In genomic region chr13:23558675-23559536, GRCh38 we compare ENCODE assay signal across 8 cellular contexts. TPM values are rescaled to one million over a fixed set of nuclear protein-coding genes. Genes with fewer than 3 reads are reported as not detected.
A peak's percentile ranks its signal among the peaks of the same experiment; 100 is the strongest.
DNase-seq lines count a peak whose midpoint lies in the region; ATAC-seq and TF ChIP-seq lines count a peak whose summit lies in the region.

No MANE protein-coding gene starts in this region.

- H3K27me3 ChIP-seq in cardiac muscle cell: no peaks in the 10 kb centered on the region

- H3K4me1 Mint-ChIP-seq in T-helper 2 cell treated with Interferon-gamma antibody and Interleukin-4, amounts not matched to agents 5 μg/mL and 100 μg/mL, for 36 hours (ENCODE audit: low read depth): peaks cover 3% of the 10 kb centered on the region
- no peaks in the 10 kb centered on the region for H3K4me1 Mint-ChIP-seq in stimulated activated naive B cell treated with anti-CD40 and anti-IgM and Interleukin-4, amounts not matched to agents 10 μg/mL and 1 μg/mL and 100 μg/mL, for 72 hours

- no peaks in the 10 kb centered on the region for H3K36me3 Mint-ChIP-seq in T-helper 2 cell treated with Interferon-gamma antibody and Interleukin-4, amounts not matched to agents 5 μg/mL and 100 μg/mL, for 36 hours (ENCODE audit: low read depth)
- H3K36me3 Mint-ChIP-seq in stimulated activated naive B cell treated with anti-CD40 and anti-IgM and Interleukin-4, amounts not matched to agents 10 μg/mL and 1 μg/mL and 100 μg/mL, for 72 hours: no peaks in the 10 kb centered on the region

- H3K9me3 ChIP-seq in cardiac muscle cell (ENCODE audit: low read depth): no peaks in the 10 kb centered on the region

- no peak overlapping the region for H3K27ac Mint-ChIP-seq in T-helper 2 cell treated with Interferon-gamma antibody and Interleukin-4, amounts not matched to agents 5 μg/mL and 100 μg/mL, for 36 hours
- H3K27ac Mint-ChIP-seq in stimulated activated naive B cell treated with anti-CD40 and anti-IgM and Interleukin-4, amounts not matched to agents 10 μg/mL and 1 μg/mL and 100 μg/mL, for 72 hours: no peak overlapping the region

- no peak overlapping the region for H3K4me3 ChIP-seq in cardiac muscle cell

- H3K9me3 Mint-ChIP-seq in T-helper 2 cell treated with Interferon-gamma antibody and Interleukin-4, amounts not matched to agents 5 μg/mL and 100 μg/mL, for 36 hours: no peaks in the 10 kb centered on the region
- H3K9me3 Mint-ChIP-seq in stimulated activated naive B cell treated with anti-CD40 and anti-IgM and Interleukin-4, amounts not matched to agents 10 μg/mL and 1 μg/mL and 100 μg/mL, for 72 hours: no peaks in the 10 kb centered on the region

- H3K27ac ChIP-seq in cardiac muscle cell: peak overlapping the region; percentile 86

- ATAC-seq in stimulated activated naive B cell treated with anti-CD40 and anti-IgM and Interleukin-4, amounts not matched to agents 10 μg/mL and 1 μg/mL and 100 μg/mL, for 72 hours (replicated peaks): peak; percentile 22 to 45
- ATAC-seq in HG03045 (IDR thresholded peaks at IDR 0.05; ENCODE audit: unreplicated experiment) (no peak), GM21529 (IDR thresholded peaks at IDR 0.05; ENCODE audit: unreplicated experiment) (no peak), HG02981 (IDR thresholded peaks at IDR 0.05; ENCODE audit: unreplicated experiment) (no peak)

- H3K36me3 ChIP-seq in cardiac muscle cell: no peaks in the 10 kb centered on the region

- no peak overlapping the region for H3K4me3 Mint-ChIP-seq in T-helper 2 cell treated with Interferon-gamma antibody and Interleukin-4, amounts not matched to agents 5 μg/mL and 100 μg/mL, for 36 hours
- no peak overlapping the region for H3K4me3 Mint-ChIP-seq in stimulated activated naive B cell treated with anti-CD40 and anti-IgM and Interleukin-4, amounts not matched to agents 10 μg/mL and 1 μg/mL and 100 μg/mL, for 72 hours

- peaks cover 4% of the 10 kb centered on the region for H3K27me3 Mint-ChIP-seq in T-helper 2 cell treated with Interferon-gamma antibody and Interleukin-4, amounts not matched to agents 5 μg/mL and 100 μg/mL, for 36 hours (ENCODE audit: low read depth)
- peaks cover 11 to 25% of the 10 kb centered on the region in 2 donors for H3K27me3 Mint-ChIP-seq in stimulated activated naive B cell treated with anti-CD40 and anti-IgM and Interleukin-4, amounts not matched to agents 10 μg/mL and 1 μg/mL and 100 μg/mL, for 72 hours

- DNase-seq in DMS153 (lab: John Stamatoyannopoulos, UW) (peak; percentile 75), LHCN-M2 (ENCODE audit: low read depth) (peak; percentile 90), cardiac muscle cell (ENCODE audit: low read depth in 1 of 2, low spot score in 1 of 2) (peak; percentile 40 to 98)
- peak; percentile 9 for DNase-seq in T-helper 2 cell treated with Interferon-gamma antibody and Interleukin-4, amounts not matched to agents 5 μg/mL and 100 μg/mL, for 36 hours (ENCODE audit: low spot score)
- DNase-seq in stimulated activated naive B cell treated with anti-CD40 and anti-IgM and Interleukin-4, amounts not matched to agents 10 μg/mL and 1 μg/mL and 100 μg/mL, for 72 hours: no peak

- no peak for TF ChIP-seq CTCF in cardiac muscle cell (IDR thresholded peaks at IDR 0.05; ENCODE audit: low read depth, low read length)

- H3K4me1 ChIP-seq in cardiac muscle cell (ENCODE audit: low read depth): peaks cover 46% of the 10 kb centered on the region

RNA-seq across cellular contexts. Expression of gene TNFRSF19, which starts 11.3 kb away (rescaled TPM):
- total RNA-seq in LHCN-M2 (2014; rRNA removed) (34.1 and 37.3 TPM in 2 replicates), cardiac muscle cell (139 and 141 TPM in 2 replicates)
- 8.6 TPM for polyA plus RNA-seq in LHCN-M2 (2012)
- polyA plus RNA-seq in cardiac muscle cell: 91.3 and 124 TPM in 2 replicates

Comparison
In these comparisons a context has a peak if more than half of its experiments do, and no peak if none do; other contexts are left out.
1. ATAC-seq: peak in stimulated activated naive B cell treated with anti-CD40 and anti-IgM and Interleukin-4, amounts not matched to agents 10 μg/mL and 1 μg/mL and 100 μg/mL, for 72 hours (2 of 2); none in HG03045 (single experiment), GM21529 (single experiment) and HG02981 (single experiment).